Comparison of ENCODE assay signal across 8 cellular contexts in the genomic region with DNA sequence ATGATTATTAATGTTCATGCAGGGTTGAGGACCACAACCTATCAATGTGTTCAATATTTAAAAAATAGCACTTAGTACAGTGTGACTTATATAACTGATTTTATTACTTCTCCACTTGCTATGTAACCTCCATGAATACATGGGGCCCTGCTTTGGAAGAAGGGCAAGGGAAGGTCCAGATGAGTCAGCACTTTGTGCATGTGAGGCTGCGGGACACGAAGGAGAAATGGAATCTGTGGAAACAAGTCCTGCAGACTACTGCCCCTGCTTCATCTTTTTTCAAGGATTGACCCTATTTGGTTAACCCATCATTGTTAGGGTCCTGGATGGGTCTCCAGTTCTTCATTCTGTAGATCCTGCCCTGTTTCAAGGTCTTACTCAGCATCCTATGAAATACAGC. TPM values are rescaled to one million over a fixed set of nuclear protein-coding genes. Genes with fewer than 3 reads are reported as not detected.
DNase-seq lines count a peak whose midpoint lies in the region; ATAC-seq and TF ChIP-seq lines count a peak whose summit lies in the region.

No MANE protein-coding gene starts in this region.

- H3K4me1 ChIP-seq in HUES64 (ENCODE audit: insufficient read depth, low read length) (peaks cover 28% of the 10 kb centered on the region), muscle layer of duodenum (ENCODE audit: control insufficient read depth in 1 of 2, insufficient read depth in 2 of 2, low read length in 2 of 2) (peaks cover 5 to 20% of the 10 kb centered on the region in 2 donors)

- no peak for TF ChIP-seq CTCF in C4-2B (conservative IDR thresholded peaks at IDR 0.05)

- H3K27ac ChIP-seq in C4-2B, result peak overlapping the region; percentile 53; the same call in 1 of the 2 replicates
- H3K27ac ChIP-seq in HUES64 (ENCODE audit: low read depth, low read length), result no peak overlapping the region
- H3K27ac ChIP-seq in muscle layer of duodenum (ENCODE audit: low read length), result peak overlapping the region; percentile 14

- H3K9me3 ChIP-seq in HUES64 (ENCODE audit: insufficient read depth, low read depth, low read length) (no peaks in the 10 kb centered on the region), muscle layer of duodenum (ENCODE audit: control insufficient read depth in 1 of 2, low read length in 2 of 2) (no peaks in the 10 kb centered on the region)

- WGBS in HUES64, result 46% methylated on average over 2 of the region's 2 CpGs

- no peak for ATAC-seq in GM19467 (IDR thresholded peaks at IDR 0.05; ENCODE audit: unreplicated experiment)

- H3K36me3 ChIP-seq in HUES64 (ENCODE audit: insufficient read depth, low read length) (peaks cover 35% of the 10 kb centered on the region), muscle layer of duodenum (ENCODE audit: control insufficient read depth in 1 of 2, insufficient read depth in 2 of 2, low read length in 2 of 2) (peaks cover 18 to 24% of the 10 kb centered on the region in 2 donors)

- H3K27me3 ChIP-seq in HUES64 (ENCODE audit: insufficient read depth, low read length), result peaks cover 10% of the 10 kb centered on the region
- no peaks in the 10 kb centered on the region for H3K27me3 ChIP-seq in muscle layer of duodenum (ENCODE audit: low read depth, low read length)

- H3K9ac ChIP-seq in HUES64 (ENCODE audit: low read depth, low read length), result no peak overlapping the region; the same call in 1 of the 2 replicates

- peak overlapping the region; percentile 87 for H3K4me3 ChIP-seq in HUES64 (ENCODE audit: low read length)
- peak overlapping the region; percentile 85 to 87 for H3K4me3 ChIP-seq in muscle layer of duodenum (ENCODE audit: low read depth in 1 of 2, low read length in 2 of 2)

- DNase-seq in brain pericyte (ENCODE audit: low read depth, low spot score) (peak; percentile 33), NCI-H2029 treated with DMSO at 0.1 percent for 48 hours (lab: John Stamatoyannopoulos, UW) (no peak), NCI-H2196 (lab: John Stamatoyannopoulos, UW; ENCODE audit: unreplicated experiment) (no peak), UCSD-AML1 (lab: John Stamatoyannopoulos, UW; ENCODE audit: unreplicated experiment) (no peak)

RNA-seq across cellular contexts. Expression of gene NXPE3, which starts 1.6 kb away (rescaled TPM):
- polyA plus RNA-seq in HUES64 (2013, experiment 1 of 2), result 14.3 TPM
- 16.1 TPM for polyA plus RNA-seq in HUES64 (2013, experiment 2 of 2)

RNA-seq across cellular contexts. Expression of gene CEP97, which starts 56.2 kb away (rescaled TPM):
- 6.0 TPM for polyA plus RNA-seq in HUES64 (2013, experiment 1 of 2)
- 7.0 TPM for polyA plus RNA-seq in HUES64 (2013, experiment 2 of 2)
